9 cellular contexts compared by ENCODE assay signal in genomic region chr1:159922499-159923202, GRCh38. TPM values are rescaled to one million over a fixed set of nuclear protein-coding genes. Genes with fewer than 3 reads are reported as not detected.
DNase-seq lines count a peak whose midpoint lies in the region; ATAC-seq and TF ChIP-seq lines count a peak whose summit lies in the region.
"Had no signal": no experiment of that assay in that cellular context is flagged by ENCODE, and none has a peak within 500 bp of the region (broad histone marks: within the 10 kb centered on the region; RNA-seq: fewer than 3 reads in every experiment).

No MANE protein-coding gene starts in this region.

- H3K4me1 ChIP-seq in body of pancreas: peaks cover 59% of the 10 kb centered on the region
- H3K4me1 ChIP-seq in liver (ENCODE audit: control insufficient read depth in 4 of 4, insufficient read depth in 4 of 4, low read length in 3 of 4): peaks cover 12 to 37% (median 23%) of the 10 kb centered on the region in 4 donors
- peaks cover 61 to 72% (median 65%) of the 10 kb centered on the region in 4 donors for H3K4me1 ChIP-seq in upper lobe of left lung

- intact Hi-C loops in body of pancreas (cut with DNase I): no loop called here

- no peak for TF ChIP-seq POLR2A in body of pancreas (IDR thresholded peaks at IDR 0.05)
- no peak for TF ChIP-seq POLR2A in upper lobe of left lung (IDR thresholded peaks at IDR 0.05)

- H3K27ac ChIP-seq in body of pancreas (peak overlapping the region; percentile 94 to 99 (median 97)), liver (ENCODE audit: low read depth in 1 of 2, low read length in 2 of 2) (peak overlapping the region; percentile 95 to 97), upper lobe of left lung (peak overlapping the region; percentile 97 to 99 (median 97))

- peaks cover 4 to 18% of the 10 kb centered on the region in 2 donors for H3K36me3 ChIP-seq in body of pancreas (replicated peaks in 1 of 2; ENCODE audit: insufficient read depth in 1 of 2, low read depth in 2 of 2)
- peaks cover 8 to 30% (median 18%) of the 10 kb centered on the region in 4 donors for H3K36me3 ChIP-seq in liver (ENCODE audit: control insufficient read depth in 4 of 4, insufficient read depth in 3 of 4, low read depth in 1 of 4, low read length in 3 of 4)
- peaks cover 21 to 41% (median 29%) of the 10 kb centered on the region in 4 donors for H3K36me3 ChIP-seq in upper lobe of left lung

- in situ Hi-C loops in ACHN (cut with HindIII; ENCODE audit: low pct_ligation_motif_present, low pct_unique_long_range_greater_than_20kb, low sequenced_read_pairs): no loop called here

- ATAC-seq in HG03342 (IDR thresholded peaks at IDR 0.05; ENCODE audit: unreplicated experiment): peak; percentile 2
- no peak for ATAC-seq in body of pancreas
- peak; percentile 14 to 32 for ATAC-seq in upper lobe of left lung (ENCODE audit: low FRiP score in 2 of 2)
- no peak for ATAC-seq in HG03565 (IDR thresholded peaks at IDR 0.05; ENCODE audit: unreplicated experiment)

- no peak for TF ChIP-seq CTCF in body of pancreas (IDR thresholded peaks at IDR 0.05)
- no peak for TF ChIP-seq CTCF in liver (IDR thresholded peaks at IDR 0.05; ENCODE audit: low read depth, low read length, missing input control)
- TF ChIP-seq CTCF in upper lobe of left lung (IDR thresholded peaks at IDR 0.05): no peak

- DNase-seq in AG08396 (ENCODE audit: low spot score) (peak; percentile 60), body of pancreas (peak; percentile 46 to 58 (median 49)), upper lobe of left lung (peak; percentile 75 to 87), ACHN (no peak)
- no peak for DNase-seq in stimulated activated CD4-positive, alpha-beta T cell treated with anti-CD3 and anti-CD28 coated beads, Interleukin-12 subunit alpha, Interleukin-12 subunit beta, amount 100 ng/mL, for 4 hours

- TF ChIP-seq RAD21 in liver (IDR thresholded peaks at IDR 0.05): peak in 1 of 2 donors; percentile 24

- 31 to 34% methylated on average over 6 to 8 of the region's 8 CpGs for WGBS in body of pancreas, 2 donors
- 13% methylated on average over 8 of the region's 8 CpGs for WGBS in liver
- 21 to 59% methylated on average over 2 to 8 of the region's 8 CpGs for WGBS in upper lobe of left lung, 2 donors

- peak in 2 of 4 donors; percentile 72 to 92 for TF ChIP-seq EP300 in upper lobe of left lung (IDR thresholded peaks at IDR 0.05)

- H3K9ac ChIP-seq in liver (ENCODE audit: low read depth in 1 of 2, low read length in 2 of 2): peak overlapping the region; percentile 16 to 56

- H3K27me3 ChIP-seq in body of pancreas (no peaks in the 10 kb centered on the region), liver (ENCODE audit: control insufficient read depth in 4 of 4, insufficient read depth in 4 of 4, low read length in 3 of 4) (no peaks in the 10 kb centered on the region), upper lobe of left lung (no peaks in the 10 kb centered on the region)

- no peak overlapping the region for H3K4me3 ChIP-seq in body of pancreas
- H3K4me3 ChIP-seq in liver (ENCODE audit: low read depth in 1 of 3, low read length in 3 of 3): peak overlapping the region; percentile 28 to 62 (median 45)
- H3K4me3 ChIP-seq in upper lobe of left lung: peak overlapping the region; percentile 39 to 99 (median 82)

- H3K9me3 ChIP-seq in body of pancreas: no peaks in the 10 kb centered on the region
- H3K9me3 ChIP-seq in liver (ENCODE audit: control insufficient read depth in 4 of 4, low read length in 3 of 4): no peaks in the 10 kb centered on the region
- no peaks in the 10 kb centered on the region for H3K9me3 ChIP-seq in upper lobe of left lung

TF ChIP-seq in liver, 16 proteins besides CTCF, POLR2A, EP300 and RAD21:
- TF ChIP-seq JUND (IDR thresholded peaks at IDR 0.05) (no peak), RXRA (IDR thresholded peaks at IDR 0.05) (peak; percentile 98 to 99), HNF4G (IDR thresholded peaks at IDR 0.05) (no peak), ZBTB33 (IDR thresholded peaks at IDR 0.05) (no peak), SP1 (IDR thresholded peaks at IDR 0.05) (peak; percentile 87), YY1 (IDR thresholded peaks at IDR 0.05) (peak; percentile 36), NR2F2 (IDR thresholded peaks at IDR 0.05) (peak; percentile 94), HNF4A (conservative IDR thresholded peaks at IDR 0.05) (peak; percentile 70 to 73), FOXA2 (IDR thresholded peaks at IDR 0.05) (no peak), MAX (IDR thresholded peaks at IDR 0.05) (peak; percentile 23), REST (IDR thresholded peaks at IDR 0.05) (peak; percentile 66), EGR1 (IDR thresholded peaks at IDR 0.05; ENCODE audit: low read depth in 2 of 2) (peak in 1 of 2 donors; percentile 25), GABPA (IDR thresholded peaks at IDR 0.05 in 1 of 2, conservative IDR thresholded peaks at IDR 0.05 in 1 of 2) (no peak), FOXA1 (IDR thresholded peaks at IDR 0.05) (no peak), TAF1 (conservative IDR thresholded peaks at IDR 0.05) (no peak), ATF3 (IDR thresholded peaks at IDR 0.05) (no peak)
TF ChIP-seq in liver: peak in this region for 8.

RNA-seq across cellular contexts. Expression of gene TAGLN2, which starts 2.7 kb away (rescaled TPM):
- total RNA-seq in body of pancreas (100 to 1,000 TPM in 1 of 2 donors, 10 to 100 TPM in 1; 63.0 to 118 TPM), liver (10 to 100 TPM; 46.4 to 81.8 TPM), upper lobe of left lung (1,000 to 10,000 TPM in 1 of 6 donors, 100 to 1,000 TPM in 5; 167 to 1,014 (median 605) TPM)
- 100 to 1,000 TPM in 1 of 2 donors, 10 to 100 TPM in 1; 77.8 to 113 TPM for polyA plus RNA-seq in liver

RNA-seq across cellular contexts. Expression of gene CFAP45, which starts 22.7 kb away (rescaled TPM):
- total RNA-seq in body of pancreas: not detected
- total RNA-seq in liver: not detected
- under 1 TPM; 0.03 to 0.24 TPM for polyA plus RNA-seq in liver
- 10 to 100 TPM in 2 of 6 donors, 1 to 10 TPM in 4; 1.2 to 34.6 (median 9.0) TPM for total RNA-seq in upper lobe of left lung

RNA-seq across cellular contexts. Expression of gene IGSF9, which starts 22.8 kb away (rescaled TPM):
- 1 to 10 TPM; 2.3 to 4.9 TPM for total RNA-seq in body of pancreas
- 10 to 100 TPM in 1 of 2 donors, under 1 TPM in 1; 0.14 to 18.2 TPM for total RNA-seq in liver
- 10 to 100 TPM; 14.0 to 21.3 TPM for polyA plus RNA-seq in liver
- 1 to 10 TPM in 4 of 6 donors, under 1 TPM in 2; 0.55 to 2.3 (median 1.5) TPM for total RNA-seq in upper lobe of left lung

RNA-seq across cellular contexts. Expression of gene SLAMF9, which starts 31.4 kb away (rescaled TPM):
- total RNA-seq in body of pancreas (not detected), liver (under 1 TPM in 1 of 2 donors, not detected in 1; 0.25 TPM), upper lobe of left lung (under 1 TPM in 1 of 6 donors, not detected in 5; 0.34 TPM)
- polyA plus RNA-seq in liver: under 1 TPM; 0.64 to 0.68 TPM
- polyA plus RNA-seq: neural cell had no signal

Comparison
In these comparisons a context has a peak if more than half of its experiments do, and no peak if none do; other contexts are left out.
1. DNase-seq: peak in AG08396 (single experiment), body of pancreas (4 of 4) and upper lobe of left lung (2 of 2); none in stimulated activated CD4-positive, alpha-beta T cell treated with anti-CD3 and anti-CD28 coated beads, Interleukin-12 subunit alpha, Interleukin-12 subunit beta, amount 100 ng/mL, for 4 hours (single experiment) and ACHN (single experiment).
2. ATAC-seq: peak in HG03342 (single experiment) and upper lobe of left lung (2 of 2); none in body of pancreas (single experiment) and HG03565 (single experiment).
3. H3K4me3 ChIP-seq: peak in liver (3 of 3) and upper lobe of left lung (4 of 4); none in body of pancreas (0 of 2).
4. Peak in every context shown above with its lines, with median percentiles within 50 percentile points of each other: H3K27ac ChIP-seq.